In genomic region chr22:41180926-41181325, GRCh38 we compare ENCODE assay signal across 1 cellular context.
TF ChIP-seq lines count a peak whose summit lies in the region.

No MANE protein-coding gene starts in this region.

TF ChIP-seq in endothelial cell of umbilical vein, 7 proteins besides CTCF, POLR2A, EP300 and RAD21:
- no peak for TF ChIP-seq POLR2AphosphoS5 (IDR thresholded peaks at IDR 0.05; ENCODE audit: insufficient read depth, low read depth, low read length)
- no peak for TF ChIP-seq MAX (IDR thresholded peaks at IDR 0.05; ENCODE audit: insufficient read depth, insufficient read length)
- no peak for TF ChIP-seq FOS (IDR thresholded peaks at IDR 0.05; ENCODE audit: borderline replicate concordance, insufficient read depth, low read length)
- no peak for TF ChIP-seq JUN (IDR thresholded peaks at IDR 0.05; ENCODE audit: borderline replicate concordance, insufficient read depth, insufficient read length, low read depth)
- no peak for TF ChIP-seq MYC (IDR thresholded peaks at IDR 0.05; ENCODE audit: low read depth, low read length)
- no peak for TF ChIP-seq GATA2 (IDR thresholded peaks at IDR 0.05; ENCODE audit: insufficient read depth, insufficient read length, low read depth, low read length)
- no peak for TF ChIP-seq EZH2 (IDR thresholded peaks at IDR 0.05; ENCODE audit: borderline replicate concordance, low read depth, low read length, severe bottlenecking)
